ENCODE assay signal across 20 cellular contexts in the genomic region with DNA sequence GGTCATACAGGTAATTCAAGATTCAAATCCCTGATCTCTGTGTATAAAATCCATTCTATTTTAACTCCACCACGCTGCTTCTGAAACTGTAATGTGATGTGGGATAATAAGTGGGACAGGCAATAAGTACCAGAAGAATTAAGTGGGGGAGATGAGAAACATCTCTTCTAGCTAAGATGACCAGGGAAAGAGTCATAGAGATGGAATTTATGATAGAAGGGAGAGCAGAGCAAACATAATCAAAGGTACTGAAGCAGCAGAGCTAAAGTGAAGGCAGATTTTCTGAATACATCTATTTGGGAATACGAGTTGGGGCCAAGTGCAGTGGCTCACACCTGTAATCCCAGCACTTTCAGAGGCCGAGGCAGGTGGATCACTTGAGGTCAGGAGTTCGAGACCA.
"Had no signal": no experiment of that assay in that cellular context is flagged by ENCODE, and none has a peak within 500 bp of the region (broad histone marks: within the 10 kb centered on the region; RNA-seq: fewer than 3 reads in every experiment).

No MANE protein-coding gene starts in this region.

- H3K4me3 ChIP-seq: heart right ventricle, ovary, right atrium auricular region, sigmoid colon, skin epidermis had no signal

- H3K27me3 Mint-ChIP-seq: dendritic cell treated with granulocyte-macrophage colony-stimulating factor and Interleukin-4, amounts not matched to agents 40 ng/mL and 50 ng/mL, for 4 days; naive thymus-derived CD4-positive, alpha-beta T cell; stimulated activated naive B cell treated with anti-CD40 and anti-IgM and Interleukin-4, amounts not matched to agents 10 μg/mL and 1 μg/mL and 100 μg/mL, for 72 hours had no signal

- ATAC-seq: heart right ventricle; naive thymus-derived CD4-positive, alpha-beta T cell; stimulated activated naive B cell treated with anti-CD40 and anti-IgM and Interleukin-4, amounts not matched to agents 10 μg/mL and 1 μg/mL and 100 μg/mL, for 72 hours had no signal

- H3K9me3 Mint-ChIP-seq: dendritic cell treated with granulocyte-macrophage colony-stimulating factor and Interleukin-4, amounts not matched to agents 40 ng/mL and 50 ng/mL, for 4 days; naive thymus-derived CD4-positive, alpha-beta T cell; stimulated activated naive B cell treated with anti-CD40 and anti-IgM and Interleukin-4, amounts not matched to agents 10 μg/mL and 1 μg/mL and 100 μg/mL, for 72 hours had no signal

- H3K27me3 ChIP-seq: heart right ventricle, ovary, right atrium auricular region, sigmoid colon had no signal

- H3K27ac Mint-ChIP-seq: dendritic cell treated with granulocyte-macrophage colony-stimulating factor and Interleukin-4, amounts not matched to agents 40 ng/mL and 50 ng/mL, for 4 days; stimulated activated naive B cell treated with anti-CD40 and anti-IgM and Interleukin-4, amounts not matched to agents 10 μg/mL and 1 μg/mL and 100 μg/mL, for 72 hours had no signal

- H3K9me3 ChIP-seq: heart right ventricle, ovary, right atrium auricular region, sigmoid colon had no signal

- H3K4me3 Mint-ChIP-seq: dendritic cell treated with granulocyte-macrophage colony-stimulating factor and Interleukin-4, amounts not matched to agents 40 ng/mL and 50 ng/mL, for 4 days; stimulated activated naive B cell treated with anti-CD40 and anti-IgM and Interleukin-4, amounts not matched to agents 10 μg/mL and 1 μg/mL and 100 μg/mL, for 72 hours had no signal

- FAIRE-seq: colon, endothelial cell of umbilical vein, islet of Langerhans, urothelium cell line had no signal

- DNase-seq: erythroblast; foreskin melanocyte; heart right ventricle; hypothalamus; kidney glomerular epithelial cell; mesendoderm; naive thymus-derived CD4-positive, alpha-beta T cell; nucleus accumbens; ovary; sigmoid colon; stimulated activated CD4-positive, alpha-beta T cell treated with anti-CD3 and anti-CD28 coated beads, Interleukin-2, amount 100 ng/mL, for 24 hours; stimulated activated CD4-positive, alpha-beta T cell treated with anti-CD3 and anti-CD28 coated beads, Interleukin-4, amount 100 ng/mL, for 4 hours; stimulated activated naive B cell treated with anti-CD40 and anti-IgM and Interleukin-4, amounts not matched to agents 10 μg/mL and 1 μg/mL and 100 μg/mL, for 72 hours had no signal

- H3K27ac ChIP-seq: heart right ventricle, ovary, right atrium auricular region, sigmoid colon, skin epidermis had no signal

- H3K36me3 ChIP-seq: ovary had no signal
